8 cellular contexts compared by ENCODE assay signal in the genomic region with DNA sequence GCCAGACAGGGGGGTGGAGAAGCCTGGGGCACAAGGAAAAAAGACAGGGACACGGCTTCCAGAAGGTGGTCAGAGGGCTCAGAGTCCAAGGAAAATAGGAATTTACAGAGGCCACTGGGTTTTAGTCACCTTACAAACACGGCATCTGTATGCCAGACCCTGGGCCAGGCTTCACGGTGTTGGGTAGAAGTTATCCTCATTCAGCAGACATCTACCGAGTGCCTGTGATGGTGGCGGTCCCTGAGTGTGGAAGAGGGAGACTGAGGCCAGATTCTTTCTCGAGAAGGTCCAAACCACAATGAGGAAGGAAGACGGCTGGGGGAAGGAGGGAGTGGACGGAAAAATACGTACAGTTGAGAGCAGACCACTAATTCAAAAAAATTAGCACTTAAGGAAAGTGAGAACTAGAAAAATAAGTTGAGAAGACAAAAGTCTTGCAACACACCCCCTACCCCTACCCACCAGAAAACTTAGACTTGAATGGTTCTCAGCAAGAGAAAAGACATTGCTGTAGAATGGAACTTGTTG. TPM values are rescaled to one million over a fixed set of nuclear protein-coding genes. Genes with fewer than 3 reads are reported as not detected.
DNase-seq lines count a peak whose midpoint lies in the region; ATAC-seq and TF ChIP-seq lines count a peak whose summit lies in the region.

No MANE protein-coding gene starts in this region.

- WGBS in liver: 80% methylated on average over 9 of the region's 9 CpGs

- H3K27me3 Mint-ChIP-seq in activated CD4-positive, alpha-beta T cell treated with anti-CD3 and anti-CD28 coated beads, Interleukin-2, amount 10 ng/mL, durations not matched to agents 24 days and 14 days: no peaks in the 10 kb centered on the region
- H3K27me3 Mint-ChIP-seq in activated CD8-positive, alpha-beta T cell treated with anti-CD3 and anti-CD28 coated beads, Interleukin-2, amount 10 ng/mL, durations not matched to agents 7 days and 5 days (ENCODE audit: low read depth): no peaks in the 10 kb centered on the region

- ATAC-seq in activated CD8-positive, alpha-beta T cell treated with anti-CD3 and anti-CD28 coated beads, Interleukin-2, amount 10 ng/mL, durations not matched to agents 7 days and 5 days: no peak
- no peak for ATAC-seq in HG03159 (IDR thresholded peaks at IDR 0.05; ENCODE audit: unreplicated experiment)

- peak overlapping the region; percentile 99 for H3K4me3 Mint-ChIP-seq in activated CD4-positive, alpha-beta T cell treated with anti-CD3 and anti-CD28 coated beads, Interleukin-2, amount 10 ng/mL, durations not matched to agents 24 days and 14 days
- H3K4me3 Mint-ChIP-seq in activated CD8-positive, alpha-beta T cell treated with anti-CD3 and anti-CD28 coated beads, Interleukin-2, amount 10 ng/mL, durations not matched to agents 7 days and 5 days: peak overlapping the region; percentile 66

- CTCF ChIA-PET in activated CD8-positive, alpha-beta T cell treated with anti-CD3 and anti-CD28 coated beads, Interleukin-2, amount 10 ng/mL, durations not matched to agents 7 days and 5 days (lab: Charles Lee): interaction anchor here (2.4 to 9.4 kb wide), 7 partner anchors 9 to 184 kb away, joined by 5 to 222 read pairs (median 97); no protein-coding TSS in a partner anchor

- H3K4me3 ChIP-seq in liver (ENCODE audit: low read depth in 1 of 3, low read length in 3 of 3): peak overlapping the region in 1 of 3 donors; percentile 27

- H3K9ac ChIP-seq in liver (ENCODE audit: low read depth in 1 of 2, low read length in 2 of 2): peak overlapping the region; percentile 90 to 98

- intact Hi-C loops in activated CD4-positive, alpha-beta T cell treated with anti-CD3 and anti-CD28 coated beads, Interleukin-2, amount 10 ng/mL, durations not matched to agents 24 days and 14 days (cut with micrococcal nuclease): no loop called here

- H3K9me3 ChIP-seq in liver (ENCODE audit: control insufficient read depth in 4 of 4, low read length in 3 of 4): no peaks in the 10 kb centered on the region

- TF ChIP-seq CTCF in liver (IDR thresholded peaks at IDR 0.05; ENCODE audit: low read depth, low read length, missing input control): no peak

- H3K27ac Mint-ChIP-seq in activated CD4-positive, alpha-beta T cell treated with anti-CD3 and anti-CD28 coated beads, Interleukin-2, amount 10 ng/mL, durations not matched to agents 24 days and 14 days: peak overlapping the region; percentile 98
- H3K27ac Mint-ChIP-seq in activated CD8-positive, alpha-beta T cell treated with anti-CD3 and anti-CD28 coated beads, Interleukin-2, amount 10 ng/mL, durations not matched to agents 7 days and 5 days: peak overlapping the region; percentile 87

- H3K36me3 ChIP-seq in liver (ENCODE audit: control insufficient read depth in 4 of 4, insufficient read depth in 3 of 4, low read depth in 1 of 4, low read length in 3 of 4): no peaks in the 10 kb centered on the region

- DNase-seq in activated CD4-positive, alpha-beta T cell treated with anti-CD3 and anti-CD28 coated beads, Interleukin-2, amount 10 ng/mL, durations not matched to agents 24 days and 14 days: peak; percentile 71
- DNase-seq in activated CD4-positive, alpha-beta T cell treated with anti-CD3 and anti-CD28 coated beads for 1 hour: no peak
- no peak for DNase-seq in activated CD8-positive, alpha-beta T cell treated with anti-CD3 and anti-CD28 coated beads, Interleukin-2, amount 10 ng/mL, durations not matched to agents 7 days and 5 days
- DNase-seq in stimulated activated CD4-positive, alpha-beta T cell treated with anti-CD3 and anti-CD28 coated beads, Interleukin-4, amount 100 ng/mL, for 4 hours: no peak
- DNase-seq in stimulated activated naive CD4-positive, alpha-beta T cell treated with Interleukin-2 at 50 U/mL for 16 hours (lab: John Stamatoyannopoulos, UW): no peak

- peaks cover 55% of the 10 kb centered on the region for H3K4me1 Mint-ChIP-seq in activated CD4-positive, alpha-beta T cell treated with anti-CD3 and anti-CD28 coated beads, Interleukin-2, amount 10 ng/mL, durations not matched to agents 24 days and 14 days
- H3K4me1 Mint-ChIP-seq in activated CD8-positive, alpha-beta T cell treated with anti-CD3 and anti-CD28 coated beads, Interleukin-2, amount 10 ng/mL, durations not matched to agents 7 days and 5 days (ENCODE audit: low read depth): peaks cover 62% of the 10 kb centered on the region

- peaks cover 0 to 11% (median 3%) of the 10 kb centered on the region in 4 donors for H3K4me1 ChIP-seq in liver (ENCODE audit: control insufficient read depth in 4 of 4, insufficient read depth in 4 of 4, low read length in 3 of 4)

- H3K27ac ChIP-seq in liver (ENCODE audit: low read depth in 1 of 2, low read length in 2 of 2) (peak overlapping the region; percentile 82 to 92), temporal lobe (ENCODE audit: low read depth, low read length) (peak overlapping the region; percentile 97)

- POLR2A ChIA-PET in activated CD8-positive, alpha-beta T cell treated with anti-CD3 and anti-CD28 coated beads, Interleukin-2, amount 10 ng/mL, durations not matched to agents 7 days and 5 days (lab: Charles Lee): interaction anchor here (3.9 to 7.3 kb wide), 5 partner anchors 13 to 35 kb away, joined by 25 to 376 read pairs (median 96); no protein-coding TSS in a partner anchor

- peaks cover 36% of the 10 kb centered on the region for H3K36me3 Mint-ChIP-seq in activated CD4-positive, alpha-beta T cell treated with anti-CD3 and anti-CD28 coated beads, Interleukin-2, amount 10 ng/mL, durations not matched to agents 24 days and 14 days (ENCODE audit: low read depth)
- peaks cover 35% of the 10 kb centered on the region for H3K36me3 Mint-ChIP-seq in activated CD8-positive, alpha-beta T cell treated with anti-CD3 and anti-CD28 coated beads, Interleukin-2, amount 10 ng/mL, durations not matched to agents 7 days and 5 days (ENCODE audit: low read depth)

- TF ChIP-seq RAD21 in liver (IDR thresholded peaks at IDR 0.05): no peak

- H3K9me3 Mint-ChIP-seq in activated CD4-positive, alpha-beta T cell treated with anti-CD3 and anti-CD28 coated beads, Interleukin-2, amount 10 ng/mL, durations not matched to agents 24 days and 14 days: no peaks in the 10 kb centered on the region
- H3K9me3 Mint-ChIP-seq in activated CD8-positive, alpha-beta T cell treated with anti-CD3 and anti-CD28 coated beads, Interleukin-2, amount 10 ng/mL, durations not matched to agents 7 days and 5 days (ENCODE audit: insufficient read depth): no peaks in the 10 kb centered on the region

- H3K27me3 ChIP-seq in liver (ENCODE audit: control insufficient read depth in 4 of 4, insufficient read depth in 4 of 4, low read length in 3 of 4): no peaks in the 10 kb centered on the region

TF ChIP-seq in liver, 16 proteins besides CTCF, POLR2A, EP300 and RAD21:
- TF ChIP-seq SP1 (IDR thresholded peaks at IDR 0.05) (no peak), YY1 (IDR thresholded peaks at IDR 0.05) (peak; percentile 7)
TF ChIP-seq in liver: peak in this region for 1.

RNA-seq across cellular contexts. Expression of a gene that starts 0.9 kb away (rescaled TPM):
- total RNA-seq in activated CD4-positive, alpha-beta T cell treated with anti-CD3 and anti-CD28 coated beads, Interleukin-2, amount 10 ng/mL, durations not matched to agents 24 days and 14 days: 106 and 108 TPM in 2 replicates
- total RNA-seq in activated CD8-positive, alpha-beta T cell treated with anti-CD3 and anti-CD28 coated beads, Interleukin-2, amount 10 ng/mL, durations not matched to agents 7 days and 5 days: 10 to 100 TPM; 58.6 to 58.9 TPM
- total RNA-seq in liver (10 to 100 TPM in 1 of 2 donors, 1 to 10 TPM in 1; 4.7 to 52.5 TPM), temporal lobe (10.1 TPM)
- polyA plus RNA-seq in liver: 1 to 10 TPM; 3.8 to 4.9 TPM

RNA-seq across cellular contexts. Expression of a gene that starts 46.5 kb away (rescaled TPM):
- 1.4 and 1.9 TPM in 2 replicates for total RNA-seq in activated CD4-positive, alpha-beta T cell treated with anti-CD3 and anti-CD28 coated beads, Interleukin-2, amount 10 ng/mL, durations not matched to agents 24 days and 14 days
- total RNA-seq in activated CD8-positive, alpha-beta T cell treated with anti-CD3 and anti-CD28 coated beads, Interleukin-2, amount 10 ng/mL, durations not matched to agents 7 days and 5 days: not detected
- total RNA-seq in liver (1 to 10 TPM; 2.1 to 2.7 TPM), temporal lobe (2.2 TPM)
- polyA plus RNA-seq in liver: 1 to 10 TPM; 1.0 to 7.0 TPM
